15 cellular contexts compared by ENCODE assay signal in genomic region chr11:77141034-77141433, GRCh38. TPM values are rescaled to one million over a fixed set of nuclear protein-coding genes. Genes with fewer than 3 reads are reported as not detected.
A peak's percentile ranks its signal among the peaks of the same experiment; 100 is the strongest.
DNase-seq lines count a peak whose midpoint lies in the region; ATAC-seq and TF ChIP-seq lines count a peak whose summit lies in the region.
"Had no signal": no experiment of that assay in that cellular context is flagged by ENCODE, and none has a peak within 500 bp of the region (broad histone marks: within the 10 kb centered on the region; RNA-seq: fewer than 3 reads in every experiment).

No MANE protein-coding gene starts in this region.

- H3K4me3 ChIP-seq in GM23248 (no peak overlapping the region), RWPE2 (ENCODE audit: severe bottlenecking) (no peak overlapping the region), hepatocyte (no peak overlapping the region), stomach (no peak overlapping the region)
- H3K4me3 ChIP-seq: GM23338 had no signal

- H3K79me2 ChIP-seq in GM23248 (ENCODE audit: insufficient read depth) (no peaks in the 10 kb centered on the region), hepatocyte (no peaks in the 10 kb centered on the region)

- H3K9me2 ChIP-seq in GM23248 (ENCODE audit: insufficient read depth) (no peaks in the 10 kb centered on the region), hepatocyte (replicated peaks; ENCODE audit: insufficient read depth) (no peaks in the 10 kb centered on the region)

- no peak for TF ChIP-seq POLR2A in stomach (IDR thresholded peaks at IDR 0.05)

- H3K36me3 ChIP-seq in GM23248 (ENCODE audit: low read depth) = no peaks in the 10 kb centered on the region
- no peaks in the 10 kb centered on the region for H3K36me3 ChIP-seq in RWPE2 (ENCODE audit: low read depth)
- no peaks in the 10 kb centered on the region for H3K36me3 ChIP-seq in hepatocyte (replicated peaks; ENCODE audit: insufficient read depth, low read depth)
- no peaks in the 10 kb centered on the region for H3K36me3 ChIP-seq in stomach

- H2AFZ ChIP-seq in GM23248 (no peak overlapping the region), hepatocyte (no peak overlapping the region)

- no peak overlapping the region for H3K4me2 ChIP-seq in GM23248 (ENCODE audit: unreplicated experiment)
- no peak overlapping the region for H3K4me2 ChIP-seq in hepatocyte
- H3K4me2 ChIP-seq: GM23338 had no signal

- H3K4me1 Mint-ChIP-seq in immature natural killer cell = peaks cover 18 to 22% of the 10 kb centered on the region in 2 donors

- H3K9me3 ChIP-seq in GM23248 (ENCODE audit: low read depth) (no peaks in the 10 kb centered on the region), RWPE2 (ENCODE audit: severe bottlenecking) (no peaks in the 10 kb centered on the region), hepatocyte (ENCODE audit: low read depth) (no peaks in the 10 kb centered on the region), stomach (no peaks in the 10 kb centered on the region)

- H3K9ac ChIP-seq in GM23248 = no peak overlapping the region

- H3F3A ChIP-seq in GM23248 (ENCODE audit: insufficient read depth) = 0 out of 2 replicates have a peak, but pooled peaks cover 5% of the 10 kb centered on the region

- no peaks in the 10 kb centered on the region for H4K20me1 ChIP-seq in GM23248 (ENCODE audit: insufficient read depth)
- H4K20me1 ChIP-seq in hepatocyte (ENCODE audit: insufficient read depth, poor library complexity, severe bottlenecking) = no peaks in the 10 kb centered on the region

- H3K27ac ChIP-seq in GM23248 (no peak overlapping the region), RWPE2 (ENCODE audit: poor library complexity, severe bottlenecking) (no peak overlapping the region), hepatocyte (peak overlapping the region; percentile 78), stomach (peak overlapping the region in 2 of 5 donors; percentile 15 to 18)
- H3K27ac ChIP-seq: RWPE1 had no signal

- intact Hi-C loops in stomach (cut with DNase I; ENCODE audit: low total_unique reads) = no loop called here

- DNase-seq in AG08396 (ENCODE audit: low spot score) (peak; percentile 62), GM23248 (peak; percentile 75), RWPE2 (ENCODE audit: low spot score) (no peak), hepatocyte (ENCODE audit: low spot score) (peak; percentile 63), immature natural killer cell (no peak), stomach (no peak)
- no peak for DNase-seq in NK-92 treated with Interleukin-12 subunit alpha and Interleukin-12 subunit beta, amount 100 ng/mL, for 24 hours (lab: John Stamatoyannopoulos, UW)
- DNase-seq: activated naive CD8-positive, alpha-beta T cell treated with anti-CD3 and anti-CD28 coated beads, Interleukin-2, amount 10 ng/mL, durations not matched to agents 7 days and 5 days; left cardiac atrium; nucleus accumbens; stimulated activated CD4-positive, alpha-beta T cell treated with anti-CD3 and anti-CD28 coated beads, Interleukin-2, amount 100 ng/mL, for 48 hours had no signal

- 66% methylated on average over 4 of the region's 4 CpGs for WGBS in GM23248 (ENCODE audit: low coverage in 1 of 2, low lambda C conversion rate in 2 of 2, missing lambda C conversion rate in 2 of 2), 2 experiments
- WGBS in hepatocyte (ENCODE audit: low lambda C conversion rate, missing lambda C conversion rate) = 76% methylated on average over 4 of the region's 4 CpGs
- WGBS in stomach, 5 donors = 65 to 81% (median 69%) methylated on average over 4 of the region's 4 CpGs

- peaks cover 4% of the 10 kb centered on the region for H3K4me1 ChIP-seq in GM23248 (ENCODE audit: insufficient read depth)
- no peaks in the 10 kb centered on the region for H3K4me1 ChIP-seq in RWPE2 (ENCODE audit: insufficient read depth, poor library complexity, severe bottlenecking)
- peaks cover 32% of the 10 kb centered on the region for H3K4me1 ChIP-seq in hepatocyte (ENCODE audit: insufficient read depth)
- H3K4me1 ChIP-seq in stomach = peaks cover 5 to 35% (median 10%) of the 10 kb centered on the region in 4 donors

- TF ChIP-seq CTCF in RWPE2 (IDR thresholded peaks at IDR 0.05; ENCODE audit: poor library complexity, severe bottlenecking) (no peak), hepatocyte (IDR thresholded peaks at IDR 0.05; ENCODE audit: poor library complexity) (no peak), stomach (IDR thresholded peaks at IDR 0.05) (no peak)

- ATAC-seq in RWPE2 (ENCODE audit: low read depth) = peak; percentile 56
- ATAC-seq in HG02981 (IDR thresholded peaks at IDR 0.05; ENCODE audit: unreplicated experiment) = no peak

- no peaks in the 10 kb centered on the region for H3K9me3 Mint-ChIP-seq in immature natural killer cell
- H3K9me3 Mint-ChIP-seq: activated naive CD8-positive, alpha-beta T cell treated with anti-CD3 and anti-CD28 coated beads, Interleukin-2, amount 10 ng/mL, durations not matched to agents 7 days and 5 days; GM23338 had no signal

- no peaks in the 10 kb centered on the region for H3K36me3 Mint-ChIP-seq in immature natural killer cell
- H3K36me3 Mint-ChIP-seq: activated naive CD8-positive, alpha-beta T cell treated with anti-CD3 and anti-CD28 coated beads, Interleukin-2, amount 10 ng/mL, durations not matched to agents 7 days and 5 days had no signal

- H3K27me3 ChIP-seq in GM23248 (replicated peaks; ENCODE audit: insufficient read depth) (no peaks in the 10 kb centered on the region), RWPE2 (ENCODE audit: insufficient read depth, poor library complexity, severe bottlenecking) (no peaks in the 10 kb centered on the region), hepatocyte (no peaks in the 10 kb centered on the region), stomach (peaks cover 0 to 26% (median 7%) of the 10 kb centered on the region in 3 donors)

- no peak for TF ChIP-seq EP300 in stomach (IDR thresholded peaks at IDR 0.05)

- in situ Hi-C loops in GM23248 (cut with MboI) = no loop called here

- H3K27me3 Mint-ChIP-seq in immature natural killer cell (ENCODE audit: low read depth in 3 of 3) = peaks cover 13 to 36% (median 20%) of the 10 kb centered on the region in 3 donors

- H3K27ac Mint-ChIP-seq in immature natural killer cell = no peak overlapping the region
- H3K27ac Mint-ChIP-seq: activated naive CD8-positive, alpha-beta T cell treated with anti-CD3 and anti-CD28 coated beads, Interleukin-2, amount 10 ng/mL, durations not matched to agents 7 days and 5 days; GM23338 had no signal

- H3K4me3 Mint-ChIP-seq in immature natural killer cell = no peak overlapping the region
- H3K4me3 Mint-ChIP-seq: activated naive CD8-positive, alpha-beta T cell treated with anti-CD3 and anti-CD28 coated beads, Interleukin-2, amount 10 ng/mL, durations not matched to agents 7 days and 5 days; GM23338 had no signal

RNA-seq across cellular contexts. Expression of gene MYO7A, which starts 13.0 kb away (rescaled TPM):
- total RNA-seq in GM23248 (2014; rRNA removed; shearing (Covaris generic)) = not detected in 2 replicates
- polyA plus RNA-seq in GM23248 (2016; fragmentation: Nextera tagmentation; extraction: Ambion mirVana) = not detected in 2 replicates
- 6.4 and 9.8 TPM in 2 replicates for total RNA-seq in hepatocyte
- polyA plus RNA-seq in hepatocyte = 10.1 and 12.6 TPM in 2 replicates
- polyA plus RNA-seq in immature natural killer cell = under 1 TPM in 2 of 3 donors, not detected in 1; 0.21 to 0.45 TPM
- 10 to 100 TPM in 1 of 5 donors, 1 to 10 TPM in 4; 2.6 to 29.2 (median 4.8) TPM for total RNA-seq in stomach
- polyA plus RNA-seq in stomach = 1 to 10 TPM; 1.4 to 4.0 (median 2.3) TPM

RNA-seq across cellular contexts. Expression of gene OMP, which starts 38.4 kb away (rescaled TPM):
- not detected in 2 replicates for total RNA-seq in GM23248 (2014; rRNA removed; shearing (Covaris generic))
- polyA plus RNA-seq in GM23248 (2016; fragmentation: Nextera tagmentation; extraction: Ambion mirVana) (not detected in 2 replicates), hepatocyte (0.47 TPM in 1 of 2 replicates, not detected in the other), immature natural killer cell (not detected), stomach (1 to 10 TPM in 1 of 3 donors, not detected in 2; 1.1 TPM)
- total RNA-seq in hepatocyte (not detected in 2 replicates), stomach (10 to 100 TPM in 3 of 5 donors, 1 to 10 TPM in 1, not detected in 1; 2.6 to 63.7 (median 28.3) TPM)
- total RNA-seq: activated naive CD8-positive, alpha-beta T cell treated with anti-CD3 and anti-CD28 coated beads, Interleukin-2, amount 10 ng/mL, durations not matched to agents 7 days and 5 days had no signal
- polyA plus RNA-seq: GM23338, thymus had no signal

Comparison
In these comparisons a context has a peak if more than half of its experiments do, and no peak if none do; other contexts are left out.
1. DNase-seq: peak in AG08396 (single experiment), GM23248 (single experiment) and hepatocyte (single experiment); none in RWPE2 (single experiment), immature natural killer cell (0 of 3), NK-92 treated with Interleukin-12 subunit alpha and Interleukin-12 subunit beta, amount 100 ng/mL, for 24 hours (single experiment) and stomach (single experiment).